17 cellular contexts compared by ENCODE assay signal in genomic region chr11:34623463-34623862, GRCh38. TPM values are rescaled to one million over a fixed set of nuclear protein-coding genes. Genes with fewer than 3 reads are reported as not detected.
DNase-seq lines count a peak whose midpoint lies in the region; ATAC-seq and TF ChIP-seq lines count a peak whose summit lies in the region.
"Had no signal": no experiment of that assay in that cellular context is flagged by ENCODE, and none has a peak within 500 bp of the region (broad histone marks: within the 10 kb centered on the region; RNA-seq: fewer than 3 reads in every experiment).

No MANE protein-coding gene starts in this region.

- H3K36me3 Mint-ChIP-seq in central memory CD8-positive, alpha-beta T cell (ENCODE audit: insufficient read depth), result peaks cover 3% of the 10 kb centered on the region

- no peaks in the 10 kb centered on the region for H3K79me1 ChIP-seq in mesendoderm (ENCODE audit: low read length)

- no peak overlapping the region for H3K9ac ChIP-seq in mesendoderm (ENCODE audit: low read length)

- H3K56ac ChIP-seq in mesendoderm (ENCODE audit: low read length), result no peak overlapping the region

- no peak overlapping the region for H3K18ac ChIP-seq in mesendoderm (ENCODE audit: low read length)

- WGBS in mesendoderm (ENCODE audit: extremely low coverage, insufficient coverage, low lambda C conversion rate), result no CpG with 5 or more reads among the region's 9 CpGs

- H3K4me3 ChIP-seq in muscle layer of duodenum (ENCODE audit: low read depth in 1 of 2, low read length in 2 of 2) (peak overlapping the region in 1 of 2 donors; percentile 38), mesendoderm (ENCODE audit: low read length) (no peak overlapping the region)
- H3K4me3 ChIP-seq: A549, dorsolateral prefrontal cortex, smooth muscle cell had no signal

- H3K27ac ChIP-seq in C4-2B (peak overlapping the region; percentile 100), muscle layer of duodenum (ENCODE audit: low read length) (peak overlapping the region; percentile 41), mesendoderm (ENCODE audit: low read depth, low read length) (no peak overlapping the region)

- H3K4me1 ChIP-seq in muscle layer of duodenum (ENCODE audit: control insufficient read depth in 1 of 2, insufficient read depth in 2 of 2, low read length in 2 of 2), result no peaks in the 10 kb centered on the region
- H3K4me1 ChIP-seq in mesendoderm (ENCODE audit: control insufficient read depth, low read depth, low read length), result peaks cover 8% of the 10 kb centered on the region

- no peak overlapping the region for H3K27ac Mint-ChIP-seq in central memory CD8-positive, alpha-beta T cell (ENCODE audit: low read depth)
- H3K27ac Mint-ChIP-seq: activated CD4-positive, alpha-beta T cell treated with anti-CD3 and anti-CD28 coated beads, Interleukin-2, amount 10 ng/mL, durations not matched to agents 24 days and 14 days had no signal

- H3K4me3 Mint-ChIP-seq in central memory CD8-positive, alpha-beta T cell, result peak overlapping the region; percentile 61
- H3K4me3 Mint-ChIP-seq: activated CD4-positive, alpha-beta T cell treated with anti-CD3 and anti-CD28 coated beads, Interleukin-2, amount 10 ng/mL, durations not matched to agents 24 days and 14 days had no signal

- H3K27me3 ChIP-seq in muscle layer of duodenum (ENCODE audit: low read depth, low read length) (no peaks in the 10 kb centered on the region), mesendoderm (ENCODE audit: insufficient read depth, low read length, poor library complexity) (no peaks in the 10 kb centered on the region)
- H3K27me3 ChIP-seq: dorsolateral prefrontal cortex, MG63 had no signal

- H2BK15ac ChIP-seq in mesendoderm (replicated peaks; ENCODE audit: low read depth), result no peak overlapping the region

- H3K9me3 Mint-ChIP-seq in central memory CD8-positive, alpha-beta T cell, result no peaks in the 10 kb centered on the region
- H3K9me3 Mint-ChIP-seq: activated CD4-positive, alpha-beta T cell treated with anti-CD3 and anti-CD28 coated beads, Interleukin-2, amount 10 ng/mL, durations not matched to agents 24 days and 14 days had no signal

- ATAC-seq in GM21717 (IDR thresholded peaks at IDR 0.05; ENCODE audit: unreplicated experiment) (peak; percentile 41), Right ventricle myocardium inferior (no peak)
- ATAC-seq in central memory CD8-positive, alpha-beta T cell (replicated peaks; ENCODE audit: extremely low read depth, poor library complexity, severe bottlenecking), result no peak
- ATAC-seq: A549 had no signal

- no peak for TF ChIP-seq CTCF in C4-2B (conservative IDR thresholded peaks at IDR 0.05)

- H3K4ac ChIP-seq in mesendoderm (ENCODE audit: low read depth, low read length), result no peak overlapping the region

- peaks cover 13% of the 10 kb centered on the region for H3K4me1 Mint-ChIP-seq in central memory CD8-positive, alpha-beta T cell
- H3K4me1 Mint-ChIP-seq: activated CD4-positive, alpha-beta T cell treated with anti-CD3 and anti-CD28 coated beads, Interleukin-2, amount 10 ng/mL, durations not matched to agents 24 days and 14 days had no signal

- no peak overlapping the region for H3K23ac ChIP-seq in mesendoderm (ENCODE audit: low read length)

- H3K27me3 Mint-ChIP-seq in central memory CD8-positive, alpha-beta T cell, result peaks cover 70% of the 10 kb centered on the region

- H2BK5ac ChIP-seq in mesendoderm (ENCODE audit: low read length), result no peak overlapping the region

- no peak overlapping the region for H2BK120ac ChIP-seq in mesendoderm (ENCODE audit: low read depth, low read length)

- H3K9me3 ChIP-seq in muscle layer of duodenum (ENCODE audit: control insufficient read depth in 1 of 2, low read length in 2 of 2), result no peaks in the 10 kb centered on the region
- H3K9me3 ChIP-seq: A549, MG63 had no signal

- H3K79me2 ChIP-seq in mesendoderm (ENCODE audit: control insufficient read depth, insufficient read depth, low read length), result no peaks in the 10 kb centered on the region

- no peaks in the 10 kb centered on the region for H3K36me3 ChIP-seq in muscle layer of duodenum (ENCODE audit: control insufficient read depth in 1 of 2, insufficient read depth in 2 of 2, low read length in 2 of 2)
- H3K36me3 ChIP-seq in mesendoderm (ENCODE audit: control insufficient read depth, insufficient read depth, low read length), result no peaks in the 10 kb centered on the region
- H3K36me3 ChIP-seq: MG63 had no signal

- no peak overlapping the region for H2AK5ac ChIP-seq in mesendoderm (ENCODE audit: low read length)

- H4K8ac ChIP-seq in mesendoderm (ENCODE audit: low read depth, low read length), result no peak overlapping the region

- no peak for DNase-seq in central memory CD8-positive, alpha-beta T cell (ENCODE audit: low spot score in 2 of 2)
- DNase-seq in NCI-H69 (lab: John Stamatoyannopoulos, UW) (no peak), midbrain (lab: John Stamatoyannopoulos, UW) (no peak), mesendoderm (no peak), Right ventricle myocardium inferior (ENCODE audit: missing footprints) (no peak)
- DNase-seq: activated CD4-positive, alpha-beta T cell treated with anti-CD3 and anti-CD28 coated beads, Interleukin-2, amount 10 ng/mL, durations not matched to agents 24 days and 14 days; activated naive CD4-positive, alpha-beta T cell treated with anti-CD3 and anti-CD28 coated beads, Interleukin-2, amount 50 U/mL, for 16 hours; dorsolateral prefrontal cortex; NCI-H1694; NCI-H446 treated with DMSO at 0.1 percent for 48 hours had no signal

- H4K5ac ChIP-seq in mesendoderm (ENCODE audit: low read length), result no peak overlapping the region

- no peak overlapping the region for H3K4me2 ChIP-seq in mesendoderm (ENCODE audit: low read length)
- H3K4me2 ChIP-seq: A549, smooth muscle cell had no signal

- intact Hi-C loops in Right ventricle myocardium inferior (cut with DNase I), result no loop called here

RNA-seq across cellular contexts. Expression of gene EHF, which starts 2.6 kb away (rescaled TPM):
- polyA plus RNA-seq in mesendoderm (2013, experiment 1 of 2), result 0.06 TPM
- not detected for polyA plus RNA-seq in mesendoderm (2013, experiment 2 of 2)
- total RNA-seq in Right ventricle myocardium inferior, result 2.9 TPM
- total RNA-seq: activated CD4-positive, alpha-beta T cell treated with anti-CD3 and anti-CD28 coated beads, Interleukin-2, amount 10 ng/mL, durations not matched to agents 24 days and 14 days; osteoblast had no signal
